ENCODE assay signal across 6 cellular contexts in the genomic region with DNA sequence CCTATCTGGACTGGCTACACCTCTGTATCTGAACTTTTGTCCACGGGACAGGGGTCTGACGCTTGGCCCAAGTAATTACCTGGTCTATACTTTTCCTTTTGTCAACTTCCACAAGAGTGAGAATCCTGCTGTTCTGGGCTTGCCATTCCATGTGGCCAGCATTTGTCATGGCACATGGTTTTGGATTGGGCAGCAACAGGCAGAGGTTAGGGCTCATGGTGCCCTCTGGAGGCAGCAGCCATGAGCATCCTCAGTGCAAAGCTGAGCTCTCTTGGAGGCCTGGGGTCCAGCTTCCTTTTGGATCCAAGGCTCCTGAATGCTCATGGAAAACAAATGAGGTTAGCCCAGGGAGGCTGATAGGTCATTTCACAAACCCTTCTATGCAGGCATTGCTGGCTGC. TPM values are rescaled to one million over a fixed set of nuclear protein-coding genes. Genes with fewer than 3 reads are reported as not detected.
A peak's percentile ranks its signal among the peaks of the same experiment; 100 is the strongest.
DNase-seq lines count a peak whose midpoint lies in the region; ATAC-seq and TF ChIP-seq lines count a peak whose summit lies in the region.

No MANE protein-coding gene starts in this region.

- intact Hi-C loops in activated B cell treated with CpG ODN at 0.5 μM for 24 hours (cut with micrococcal nuclease), result loop anchor here (1.0 kb wide), 2 partner anchors 49 to 193 kb away; no protein-coding TSS in a partner anchor

- DNase-seq in NCI-H1417 (lab: John Stamatoyannopoulos, UW) (peak in 2 of 3 experiments; percentile 14 to 55), NCI-H1417 treated with DMSO at 0.1 percent for 48 hours (lab: John Stamatoyannopoulos, UW) (no peak), activated B cell treated with CpG ODN at 0.5 μM for 24 hours (no peak), progenitor cell of endocrine pancreas (ENCODE audit: low spot score, unreplicated experiment) (no peak)
- DNase-seq in activated effector memory CD4-positive, alpha-beta T cell treated with anti-CD3 and anti-CD28 coated beads, Interleukin-2, amount 50 U/mL, for 16 hours, result no peak
- DNase-seq in activated T-cell treated with anti-CD3 and anti-CD28 coated beads, Interleukin-2, amount 50 U/mL, for 48 hours, result no peak

- H3K27ac Mint-ChIP-seq in activated B cell treated with CpG ODN at 0.5 μM for 24 hours, result no peak overlapping the region
- H3K27ac Mint-ChIP-seq in progenitor cell of endocrine pancreas, result no peak overlapping the region

- TF ChIP-seq CTCF in activated B cell treated with CpG ODN at 0.5 μM for 24 hours (IDR thresholded peaks at IDR 0.05) (no peak), progenitor cell of endocrine pancreas (IDR thresholded peaks at IDR 0.05; ENCODE audit: unreplicated experiment) (peak; percentile 43)

- H3K4me1 Mint-ChIP-seq in activated B cell treated with CpG ODN at 0.5 μM for 24 hours (peaks cover 6% of the 10 kb centered on the region), progenitor cell of endocrine pancreas (ENCODE audit: low read depth) (no peaks in the 10 kb centered on the region)

- peak; percentile 57 for ATAC-seq in activated B cell treated with CpG ODN at 0.5 μM for 24 hours (ENCODE audit: low read depth)

- CTCF ChIA-PET in activated B cell treated with CpG ODN at 0.5 μM for 24 hours (lab: Charles Lee), result interaction anchor here (1.0 to 2.0 kb wide), 4 partner anchors 11 to 193 kb away, joined by 3 to 23 read pairs (median 4); no protein-coding TSS in a partner anchor

- POLR2A ChIA-PET in activated B cell treated with CpG ODN at 0.5 μM for 24 hours (lab: Charles Lee), result interaction anchor here (0.6 to 0.7 kb wide), 2 partner anchors 47 to 202 kb away, joined by 4 read pairs; no protein-coding TSS in a partner anchor

- peaks cover 48% of the 10 kb centered on the region for H3K36me3 Mint-ChIP-seq in activated B cell treated with CpG ODN at 0.5 μM for 24 hours (ENCODE audit: low read depth)
- H3K36me3 Mint-ChIP-seq in progenitor cell of endocrine pancreas (ENCODE audit: insufficient read depth), result peaks cover 9% of the 10 kb centered on the region

- no peak overlapping the region for H3K4me3 Mint-ChIP-seq in activated B cell treated with CpG ODN at 0.5 μM for 24 hours
- H3K4me3 Mint-ChIP-seq in progenitor cell of endocrine pancreas (ENCODE audit: low read depth), result no peak overlapping the region

- no peaks in the 10 kb centered on the region for H3K27me3 Mint-ChIP-seq in activated B cell treated with CpG ODN at 0.5 μM for 24 hours
- H3K27me3 Mint-ChIP-seq in progenitor cell of endocrine pancreas, result no peaks in the 10 kb centered on the region

- H3K9me3 Mint-ChIP-seq in activated B cell treated with CpG ODN at 0.5 μM for 24 hours, result no peaks in the 10 kb centered on the region
- no peaks in the 10 kb centered on the region for H3K9me3 Mint-ChIP-seq in progenitor cell of endocrine pancreas (ENCODE audit: low read depth)

RNA-seq across cellular contexts. Expression of a gene that starts 7.5 kb away (rescaled TPM):
- 71.5 TPM in 2 replicates for total RNA-seq in activated B cell treated with CpG ODN at 0.5 μM for 24 hours
- total RNA-seq in progenitor cell of endocrine pancreas, result 96.8 and 110 TPM in 2 replicates

RNA-seq across cellular contexts. Expression of a gene that starts 17.8 kb away (rescaled TPM):
- total RNA-seq in activated B cell treated with CpG ODN at 0.5 μM for 24 hours (50.7 and 54.2 TPM in 2 replicates), progenitor cell of endocrine pancreas (76.2 and 80.6 TPM in 2 replicates)

RNA-seq across cellular contexts. Expression of a gene that starts 18.6 kb away (rescaled TPM):
- total RNA-seq in activated B cell treated with CpG ODN at 0.5 μM for 24 hours, result 99.0 and 99.7 TPM in 2 replicates
- total RNA-seq in progenitor cell of endocrine pancreas, result 167 and 177 TPM in 2 replicates

RNA-seq across cellular contexts. Expression of a gene that starts 19.4 kb away (rescaled TPM):
- 0.69 and 1.4 TPM in 2 replicates for total RNA-seq in activated B cell treated with CpG ODN at 0.5 μM for 24 hours
- not detected in 2 replicates for total RNA-seq in progenitor cell of endocrine pancreas

RNA-seq across cellular contexts. Expression of a gene that starts 23.2 kb away (rescaled TPM):
- total RNA-seq in activated B cell treated with CpG ODN at 0.5 μM for 24 hours (24.2 and 24.9 TPM in 2 replicates), progenitor cell of endocrine pancreas (28.6 and 32.0 TPM in 2 replicates)

Comparison
In these comparisons a context has a peak if more than half of its experiments do, and no peak if none do; other contexts are left out.
1. DNase-seq: peak in NCI-H1417 (2 of 3); none in NCI-H1417 treated with DMSO at 0.1 percent for 48 hours (single experiment), activated B cell treated with CpG ODN at 0.5 μM for 24 hours (single experiment), progenitor cell of endocrine pancreas (single experiment), activated effector memory CD4-positive, alpha-beta T cell treated with anti-CD3 and anti-CD28 coated beads, Interleukin-2, amount 50 U/mL, for 16 hours (single experiment) and activated T-cell treated with anti-CD3 and anti-CD28 coated beads, Interleukin-2, amount 50 U/mL, for 48 hours (0 of 2).